ENCODE assay signal across 17 cellular contexts in the genomic region with DNA sequence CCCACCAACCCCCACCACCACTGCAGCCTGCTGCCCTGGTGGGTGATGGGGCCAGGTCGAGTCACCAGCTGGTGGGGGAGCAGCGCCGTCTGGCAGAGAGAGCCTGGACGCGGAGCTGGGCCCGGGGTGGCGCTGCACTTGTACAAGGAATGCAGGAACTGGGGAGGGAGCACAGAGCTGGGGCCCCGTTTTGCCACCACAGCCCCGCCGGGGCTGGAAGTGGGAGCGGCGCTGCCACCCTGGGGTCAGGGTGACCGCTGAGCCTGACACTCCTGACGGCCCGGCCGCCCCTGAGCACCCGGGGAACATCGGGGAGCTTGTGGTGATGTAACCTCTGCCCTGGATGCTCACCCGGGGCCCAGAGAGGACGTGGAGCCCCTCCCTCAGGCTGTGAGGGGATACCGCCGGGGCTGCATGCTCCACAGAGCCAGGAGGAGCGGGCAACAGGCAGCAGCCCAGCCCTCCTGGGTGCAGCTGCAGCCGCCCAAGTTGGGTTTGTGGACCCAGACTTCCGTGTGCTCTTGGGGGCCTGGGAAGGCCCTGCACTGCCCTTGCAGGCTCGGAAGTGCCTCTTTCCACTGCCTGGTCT. TPM values are rescaled to one million over a fixed set of nuclear protein-coding genes. Genes with fewer than 3 reads are reported as not detected.
DNase-seq lines count a peak whose midpoint lies in the region; ATAC-seq and TF ChIP-seq lines count a peak whose summit lies in the region.
"Had no signal": no experiment of that assay in that cellular context is flagged by ENCODE, and none has a peak within 500 bp of the region (broad histone marks: within the 10 kb centered on the region; RNA-seq: fewer than 3 reads in every experiment).

No MANE protein-coding gene starts in this region.

- TF ChIP-seq CTCF in WTC11 (IDR thresholded peaks at IDR 0.05) (no peak), neural progenitor cell (IDR thresholded peaks at IDR 0.05) (no peak), hepatocyte (IDR thresholded peaks at IDR 0.05; ENCODE audit: poor library complexity) (no peak)

- H4K20me1 ChIP-seq in neural progenitor cell (ENCODE audit: low read depth) = no peaks in the 10 kb centered on the region
- no peaks in the 10 kb centered on the region for H4K20me1 ChIP-seq in hepatocyte (ENCODE audit: insufficient read depth, poor library complexity, severe bottlenecking)
- H4K20me1 ChIP-seq: BLaER1 had no signal

- no peaks in the 10 kb centered on the region for H3K36me3 Mint-ChIP-seq in WTC11
- no peaks in the 10 kb centered on the region for H3K36me3 Mint-ChIP-seq in neural progenitor cell
- H3K36me3 Mint-ChIP-seq: CD8-positive, alpha-beta memory T cell had no signal

- H3K9me3 ChIP-seq in iPS-18a (ENCODE audit: control insufficient read depth, low read depth, low read length) (no peaks in the 10 kb centered on the region), neural progenitor cell (ENCODE audit: low read depth) (no peaks in the 10 kb centered on the region), hepatocyte (ENCODE audit: low read depth) (no peaks in the 10 kb centered on the region)

- peak overlapping the region; percentile 34; the same call in 1 of the 2 replicates for H3K4me3 ChIP-seq in H7 (ENCODE audit: insufficient read depth, low read depth, low read length)
- H3K4me3 ChIP-seq in iPS-18a (ENCODE audit: low read length) = peak overlapping the region; percentile 44
- no peak overlapping the region for H3K4me3 ChIP-seq in neural progenitor cell
- H3K4me3 ChIP-seq in hepatocyte = no peak overlapping the region
- H3K4me3 ChIP-seq: BLaER1, K562 had no signal

- no peaks in the 10 kb centered on the region for H3K79me2 ChIP-seq in neural progenitor cell (ENCODE audit: low read depth)
- no peaks in the 10 kb centered on the region for H3K79me2 ChIP-seq in hepatocyte

- H3K27me3 ChIP-seq in H7 (ENCODE audit: control insufficient read depth, insufficient read depth, low read length) = no peaks in the 10 kb centered on the region; the same call in 1 of the 2 replicates
- peaks cover 8% of the 10 kb centered on the region for H3K27me3 ChIP-seq in iPS-18a (ENCODE audit: control insufficient read depth, insufficient read depth, low read length)
- H3K27me3 ChIP-seq in neural progenitor cell = no peaks in the 10 kb centered on the region
- no peaks in the 10 kb centered on the region for H3K27me3 ChIP-seq in hepatocyte
- H3K27me3 ChIP-seq: BLaER1 had no signal

- H3K36me3 ChIP-seq in H7 (replicated peaks; ENCODE audit: control insufficient read depth, insufficient read depth, low read length) (no peaks in the 10 kb centered on the region), iPS-18a (ENCODE audit: control insufficient read depth, low read depth, low read length) (no peaks in the 10 kb centered on the region), neural progenitor cell (no peaks in the 10 kb centered on the region), hepatocyte (replicated peaks; ENCODE audit: insufficient read depth, low read depth) (no peaks in the 10 kb centered on the region)
- H3K36me3 ChIP-seq: BLaER1 had no signal

- H3K9me2 ChIP-seq in hepatocyte (replicated peaks; ENCODE audit: insufficient read depth) = no peaks in the 10 kb centered on the region

- H3K4me3 Mint-ChIP-seq in WTC11 = peak overlapping the region; percentile 25; the same call in 1 of the 2 replicates
- H3K4me3 Mint-ChIP-seq in neural progenitor cell = no peak overlapping the region
- H3K4me3 Mint-ChIP-seq: CD8-positive, alpha-beta memory T cell had no signal

- no peaks in the 10 kb centered on the region for H3K27me3 Mint-ChIP-seq in WTC11 (ENCODE audit: low read depth)
- H3K27me3 Mint-ChIP-seq in neural progenitor cell (ENCODE audit: insufficient read depth, low read depth) = peaks cover 9% of the 10 kb centered on the region

- H3K9ac ChIP-seq in iPS-18a (ENCODE audit: low read length) = peak overlapping the region; percentile 30
- no peak overlapping the region for H3K9ac ChIP-seq in neural progenitor cell
- H3K9ac ChIP-seq: BLaER1 had no signal

- WGBS in hepatocyte (ENCODE audit: low lambda C conversion rate, missing lambda C conversion rate) = 75% methylated on average over 26 of the region's 26 CpGs

- H3K4me1 Mint-ChIP-seq in WTC11 = 0 out of 2 replicates have a peak, but pooled peaks cover 6% of the 10 kb centered on the region
- peaks cover 2% of the 10 kb centered on the region for H3K4me1 Mint-ChIP-seq in neural progenitor cell
- H3K4me1 Mint-ChIP-seq: CD8-positive, alpha-beta memory T cell had no signal

- H3K27ac Mint-ChIP-seq in WTC11 = no peak overlapping the region
- no peak overlapping the region for H3K27ac Mint-ChIP-seq in neural progenitor cell
- H3K27ac Mint-ChIP-seq: CD8-positive, alpha-beta memory T cell had no signal

- H3K9me3 Mint-ChIP-seq in WTC11 = no peaks in the 10 kb centered on the region
- no peaks in the 10 kb centered on the region for H3K9me3 Mint-ChIP-seq in neural progenitor cell
- H3K9me3 Mint-ChIP-seq: CD8-positive, alpha-beta memory T cell had no signal

- POLR2A ChIA-PET in WTC11 (lab: Charles Lee) = interaction anchor here (0.8 to 1.0 kb wide), 2 partner anchors 13 to 32 kb away, joined by 3 to 5 read pairs; a partner anchor contains a TSS

- CTCF ChIA-PET in WTC11 (lab: Charles Lee) = interaction anchor here (0.8 to 2.4 kb wide), 9 partner anchors 9 to 89 kb away, joined by 3 to 13 read pairs (median 4); a partner anchor contains a TSS

- peak; percentile 79 for ATAC-seq in WTC11
- no peak for ATAC-seq in HG02610 (IDR thresholded peaks at IDR 0.05; ENCODE audit: unreplicated experiment)
- ATAC-seq: K562, SK-N-SH treated with all-trans-retinoic acid at 6 μM for 48 hours had no signal

- no peaks in the 10 kb centered on the region for H3K4me1 ChIP-seq in iPS-18a (ENCODE audit: control insufficient read depth, low read depth, low read length)
- peaks cover 4% of the 10 kb centered on the region for H3K4me1 ChIP-seq in neural progenitor cell
- peaks cover 4% of the 10 kb centered on the region for H3K4me1 ChIP-seq in hepatocyte (ENCODE audit: insufficient read depth)
- H3K4me1 ChIP-seq: BLaER1 had no signal

- DNase-seq in H7 (peak; percentile 87), WTC11 (ENCODE audit: low spot score) (peak; percentile 34), neural progenitor cell (ENCODE audit: low spot score) (peak; percentile 18), NCI-H146 (lab: John Stamatoyannopoulos, UW) (no peak), D341Med (ENCODE audit: low spot score) (no peak), hepatocyte (ENCODE audit: low spot score) (no peak)
- DNase-seq: CD8-positive, alpha-beta memory T cell; DMS79 treated with DMSO at 0.1 percent for 48 hours; NCI-H1436 treated with DMSO at 0.1 percent for 48 hours; NCI-H2107; NCI-H69; SHP77 treated with DMSO at 0.1 percent for 48 hours had no signal

- H2AFZ ChIP-seq in neural progenitor cell (replicated peaks) (peak overlapping the region; percentile 79), hepatocyte (no peak overlapping the region)

- no peak overlapping the region for H3K27ac ChIP-seq in iPS-18a (ENCODE audit: low read length)
- H3K27ac ChIP-seq in neural progenitor cell = no peak overlapping the region
- H3K27ac ChIP-seq in hepatocyte = no peak overlapping the region
- H3K27ac ChIP-seq: BLaER1 had no signal

- H3K4me2 ChIP-seq in neural progenitor cell (peak overlapping the region; percentile 16), hepatocyte (no peak overlapping the region)
- H3K4me2 ChIP-seq: BLaER1 had no signal

- no peaks in the 10 kb centered on the region for H3F3A ChIP-seq in neural progenitor cell (ENCODE audit: low read depth)

TF ChIP-seq in WTC11, 78 proteins besides CTCF, POLR2A, EP300 and RAD21:
- TF ChIP-seq CBFB (CRISPR knock-in tag; IDR thresholded peaks at IDR 0.05; ENCODE audit: low read depth) (no peak), ZNF138 (CRISPR knock-in tag; conservative IDR thresholded peaks at IDR 0.05) (0 out of 2 replicates have a peak, but pooled peaks have one; percentile 24), ZNF263 (CRISPR knock-in tag; IDR thresholded peaks at IDR 0.05; ENCODE audit: low read depth) (0 out of 2 replicates have a peak, but pooled peaks have one; percentile 3)

RNA-seq across cellular contexts. Expression of a gene that starts 32.6 kb away (rescaled TPM):
- total RNA-seq in H7 (2014; rRNA removed; shearing (Covaris generic)) = 37.6 and 49.9 TPM in 2 replicates
- total RNA-seq in WTC11 (2021) (86.0 to 89.5 TPM (median 89.3 TPM) in 3 replicates), neural progenitor cell (ENCODE audit: low replicate concordance) (55.7 and 87.7 TPM in 2 replicates), hepatocyte (46.6 and 54.0 TPM in 2 replicates)
- 20.4 and 22.7 TPM in 2 replicates for polyA plus RNA-seq in hepatocyte

Comparison
In these comparisons a context has a peak if more than half of its experiments do, and no peak if none do; other contexts are left out.
1. DNase-seq: peak in H7 (single experiment), WTC11 (single experiment) and neural progenitor cell (single experiment); none in NCI-H146 (single experiment), D341Med (single experiment) and hepatocyte (single experiment).
2. H3K4me3 ChIP-seq: peak in H7 (single experiment) and iPS-18a (single experiment); none in neural progenitor cell (single experiment) and hepatocyte (single experiment).